ENCODE assay signal across 1 cellular context in genomic region chr6:29602564-29603361, GRCh38.
A peak's percentile ranks its signal among the peaks of the same experiment; 100 is the strongest.
TF ChIP-seq lines count a peak whose summit lies in the region.

No MANE protein-coding gene starts in this region.

TF ChIP-seq in GM12878, 131 proteins besides CTCF, POLR2A, EP300 and RAD21:
- TF ChIP-seq MEF2A (IDR thresholded peaks at IDR 0.05; ENCODE audit: insufficient read depth, low read depth, low read length) (no peak), RBBP5 (conservative IDR thresholded peaks at IDR 0.05) (no peak), ATF2 (IDR thresholded peaks at IDR 0.05; ENCODE audit: low read length) (no peak), POLR2AphosphoS2 (IDR thresholded peaks at IDR 0.05; ENCODE audit: low read depth, low read length) (no peak), SMC3 (IDR thresholded peaks at IDR 0.05; ENCODE audit: borderline replicate concordance, low read length) (0 out of 2 replicates have a peak, but pooled peaks have one; percentile 6), ZNF274 (IDR thresholded peaks at IDR 0.05; ENCODE audit: insufficient read depth, insufficient read length) (no peak), HCFC1 (IDR thresholded peaks at IDR 0.05; ENCODE audit: low read length) (no peak), ZSCAN29 (IDR thresholded peaks at IDR 0.05) (no peak), BCL3 (IDR thresholded peaks at IDR 0.05; ENCODE audit: borderline replicate concordance, insufficient read depth, low read depth, low read length, poor library complexity, severe bottlenecking) (peak; percentile 73), MTA3 (IDR thresholded peaks at IDR 0.05; ENCODE audit: borderline replicate concordance, low read length) (no peak), IKZF1 (conservative IDR thresholded peaks at IDR 0.05) (no peak), USF2 (IDR thresholded peaks at IDR 0.05; ENCODE audit: borderline replicate concordance, low read depth, low read length) (no peak), MAX (IDR thresholded peaks at IDR 0.05; ENCODE audit: low read depth, low read length) (no peak)
